In genomic region chr1:16202281-16203210, GRCh38 we compare ENCODE assay signal across 20 cellular contexts. TPM values are rescaled to one million over a fixed set of nuclear protein-coding genes. Genes with fewer than 3 reads are reported as not detected.
DNase-seq lines count a peak whose midpoint lies in the region; ATAC-seq, FAIRE-seq and TF ChIP-seq lines count a peak whose summit lies in the region.
"Had no signal": no experiment of that assay in that cellular context is flagged by ENCODE, and none has a peak within 500 bp of the region (broad histone marks: within the 10 kb centered on the region; RNA-seq: fewer than 3 reads in every experiment).

No MANE protein-coding gene starts in this region.

- no peak for ATAC-seq in HG03139 (IDR thresholded peaks at IDR 0.05; ENCODE audit: unreplicated experiment)
- no peak for ATAC-seq in HG02623 (IDR thresholded peaks at IDR 0.05; ENCODE audit: unreplicated experiment)

- H2AFZ ChIP-seq in astrocyte (ENCODE audit: low read depth, low read length) (no peak overlapping the region), neural progenitor cell (replicated peaks) (no peak overlapping the region)
- H2AFZ ChIP-seq: PC-9 had no signal

- no peak for DNase-seq in RWPE1 (ENCODE audit: low spot score)
- DNase-seq in astrocyte (ENCODE audit: low read depth), result no peak
- DNase-seq in neural progenitor cell (ENCODE audit: low spot score), result no peak
- no peak for DNase-seq in hippocampal formation (lab: John Stamatoyannopoulos, UW)
- no peak for DNase-seq in head of caudate nucleus
- DNase-seq: Calu3, DMS153, KG1, MG63, NCI-H2029 treated with DMSO at 0.1 percent for 48 hours, NCI-H526 treated with DMSO at 0.1 percent for 48 hours, PC-9, RPMI8226, SHP77 treated with DMSO at 0.1 percent for 48 hours had no signal

- peaks cover 18% of the 10 kb centered on the region for H3F3A ChIP-seq in neural progenitor cell (ENCODE audit: low read depth)

- no peaks in the 10 kb centered on the region for H3K9me3 ChIP-seq in astrocyte (ENCODE audit: insufficient read depth, low read depth, low read length)
- no peaks in the 10 kb centered on the region for H3K9me3 ChIP-seq in neural progenitor cell (ENCODE audit: low read depth)
- H3K9me3 ChIP-seq: MG63 had no signal

- peaks cover 4% of the 10 kb centered on the region for H3K4me1 ChIP-seq in astrocyte (ENCODE audit: insufficient read depth, low read length)
- no peaks in the 10 kb centered on the region for H3K4me1 ChIP-seq in neural progenitor cell

- intact Hi-C loops in head of caudate nucleus (cut with DNase I), result no loop called here

- CTCF ChIA-PET in RWPE1 (lab: Yijun Ruan, JAX), result interaction anchor here (0.7 kb wide), 1 partner anchor 34 kb away, joined by 3 read pairs; no protein-coding TSS in a partner anchor

- H3K4me3 ChIP-seq in astrocyte (ENCODE audit: insufficient read depth, low read depth, low read length) (no peak overlapping the region), neural progenitor cell (no peak overlapping the region)
- H3K4me3 ChIP-seq: MG63, PC-9 had no signal

- H3K27ac ChIP-seq in RWPE1 (peak overlapping the region; percentile 2; the same call in 1 of the 2 replicates), astrocyte (ENCODE audit: low read depth, low read length) (no peak overlapping the region), neural progenitor cell (no peak overlapping the region)
- H3K27ac ChIP-seq: C4-2B, PC-9 had no signal

- H3K4me3 Mint-ChIP-seq in astrocyte (ENCODE audit: unreplicated experiment) (no peak overlapping the region), neural progenitor cell (no peak overlapping the region)
- H3K4me3 Mint-ChIP-seq: B cell had no signal

- H3K4me1 Mint-ChIP-seq in astrocyte (ENCODE audit: low read depth, unreplicated experiment), result peaks cover 7% of the 10 kb centered on the region
- H3K4me1 Mint-ChIP-seq in neural progenitor cell, result peaks cover 9% of the 10 kb centered on the region

- no peak for FAIRE-seq in astrocyte (lab: Jason Lieb, UNC)
- FAIRE-seq: GM18507, H54 had no signal

- no peaks in the 10 kb centered on the region for H3K27me3 ChIP-seq in astrocyte (ENCODE audit: insufficient read depth, low read length)
- peaks cover 5% of the 10 kb centered on the region for H3K27me3 ChIP-seq in neural progenitor cell
- H3K27me3 ChIP-seq: MG63 had no signal

- H3K27ac Mint-ChIP-seq in astrocyte (ENCODE audit: unreplicated experiment), result peak overlapping the region; percentile 62
- peak overlapping the region; percentile 39 for H3K27ac Mint-ChIP-seq in neural progenitor cell
- H3K27ac Mint-ChIP-seq: B cell had no signal

- H3K9me3 Mint-ChIP-seq in astrocyte (ENCODE audit: unreplicated experiment) (no peaks in the 10 kb centered on the region), neural progenitor cell (no peaks in the 10 kb centered on the region)

- POLR2A ChIA-PET in RWPE1 (lab: Yijun Ruan, JAX; ENCODE audit: low non-redundant PET), result no interaction called here

- H3K79me2 ChIP-seq in astrocyte (ENCODE audit: insufficient read depth, low read length) (no peaks in the 10 kb centered on the region), neural progenitor cell (ENCODE audit: low read depth) (no peaks in the 10 kb centered on the region)

- H3K36me3 ChIP-seq in astrocyte (ENCODE audit: insufficient read depth, low read length) (no peaks in the 10 kb centered on the region), neural progenitor cell (no peaks in the 10 kb centered on the region)

- H3K9ac ChIP-seq in astrocyte (ENCODE audit: low read length) (no peak overlapping the region), neural progenitor cell (no peak overlapping the region)

- no peak for TF ChIP-seq CTCF in RWPE1 (conservative IDR thresholded peaks at IDR 0.05; ENCODE audit: low read depth)
- TF ChIP-seq CTCF in astrocyte (IDR thresholded peaks at IDR 0.05; ENCODE audit: insufficient read depth, low read depth, low read length), result no peak
- no peak for TF ChIP-seq CTCF in neural progenitor cell (IDR thresholded peaks at IDR 0.05)

- peaks cover 1% of the 10 kb centered on the region for H3K27me3 Mint-ChIP-seq in astrocyte (ENCODE audit: low read depth, unreplicated experiment)
- peaks cover 9% of the 10 kb centered on the region for H3K27me3 Mint-ChIP-seq in neural progenitor cell (ENCODE audit: insufficient read depth, low read depth)
- H3K27me3 Mint-ChIP-seq: B cell had no signal

- no peak overlapping the region for H3K4me2 ChIP-seq in astrocyte (ENCODE audit: low read length)
- no peak overlapping the region for H3K4me2 ChIP-seq in neural progenitor cell
- H3K4me2 ChIP-seq: PC-9 had no signal

- peaks cover 11% of the 10 kb centered on the region for H3K36me3 Mint-ChIP-seq in astrocyte (ENCODE audit: low read depth, unreplicated experiment)
- H3K36me3 Mint-ChIP-seq in neural progenitor cell, result no peaks in the 10 kb centered on the region

- H4K20me1 ChIP-seq in astrocyte (ENCODE audit: insufficient read depth, low read length), result no peaks in the 10 kb centered on the region
- no peaks in the 10 kb centered on the region for H4K20me1 ChIP-seq in neural progenitor cell (ENCODE audit: low read depth)

RNA-seq across cellular contexts. Expression of gene ARHGEF19, which starts 9.9 kb away (rescaled TPM):
- total RNA-seq in astrocyte, result 5.7 and 7.4 TPM in 2 replicates
- 10.9 and 22.2 TPM in 2 replicates for total RNA-seq in neural progenitor cell (ENCODE audit: low replicate concordance)

RNA-seq across cellular contexts. Expression of gene CPLANE2, which starts 34.4 kb away (rescaled TPM):
- total RNA-seq in astrocyte (8.2 and 8.6 TPM in 2 replicates), neural progenitor cell (ENCODE audit: low replicate concordance) (3.0 and 11.4 TPM in 2 replicates)

RNA-seq across cellular contexts. Expression of gene EPHA2, which starts 46.7 kb away (rescaled TPM):
- 117 and 140 TPM in 2 replicates for total RNA-seq in astrocyte
- 14.9 and 40.9 TPM in 2 replicates for total RNA-seq in neural progenitor cell (ENCODE audit: low replicate concordance)
